Comparison of ENCODE assay signal across 14 cellular contexts in the genomic region with DNA sequence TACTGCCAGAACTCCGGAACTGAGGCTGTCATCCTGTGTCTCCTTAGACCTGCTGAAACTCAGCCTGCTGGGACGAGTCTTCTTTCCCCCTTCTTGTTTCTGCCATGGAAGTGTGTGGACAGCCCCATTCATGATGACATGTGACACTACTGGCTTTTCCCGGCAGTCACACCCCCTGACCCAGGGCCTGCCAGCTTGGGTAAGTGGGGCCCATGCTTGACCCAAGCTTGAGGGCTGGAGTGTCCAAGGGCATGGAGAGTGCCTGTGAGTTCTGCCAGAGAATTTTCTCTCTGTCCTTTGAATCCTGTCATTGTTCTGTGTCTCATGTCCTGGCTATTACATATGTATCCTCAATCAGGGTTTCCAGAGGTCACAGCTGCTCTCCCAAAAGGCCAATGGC.
A peak's percentile ranks its signal among the peaks of the same experiment; 100 is the strongest.
DNase-seq lines count a peak whose midpoint lies in the region; ATAC-seq and TF ChIP-seq lines count a peak whose summit lies in the region.
"Had no signal": no experiment of that assay in that cellular context is flagged by ENCODE, and none has a peak within 500 bp of the region (broad histone marks: within the 10 kb centered on the region; RNA-seq: fewer than 3 reads in every experiment).

No MANE protein-coding gene starts in this region.

- H3K4me3 ChIP-seq in PC-3 (ENCODE audit: low read length) (no peak overlapping the region), skeletal muscle satellite cell (ENCODE audit: low read length) (no peak overlapping the region)

- POLR2A ChIA-PET in PC-3 (lab: Charles Lee; ENCODE audit: unreplicated experiment): no interaction called here

- H3K9me3 Mint-ChIP-seq in chondrocyte (ENCODE audit: low read depth): no peaks in the 10 kb centered on the region
- H3K9me3 Mint-ChIP-seq: activated naive CD8-positive, alpha-beta T cell treated with anti-CD3 and anti-CD28 coated beads, Interleukin-2, amount 10 ng/mL, durations not matched to agents 7 days and 5 days; immature natural killer cell had no signal

- no peak for DNase-seq in PC-3
- DNase-seq in chondrocyte (ENCODE audit: low spot score): no peak
- DNase-seq in HPDE6-E6E7 (ENCODE audit: extremely low spot score): no peak
- DNase-seq in GOT3 (lab: John Stamatoyannopoulos, UW): no peak
- no peak for DNase-seq in SHP77 treated with DMSO at 0.1 percent for 48 hours (lab: John Stamatoyannopoulos, UW)
- no peak for DNase-seq in HUDEP-2 (lab: John Stamatoyannopoulos, UW; ENCODE audit: unreplicated experiment in 76 of 76)
- DNase-seq: activated CD4-positive, alpha-beta T cell treated with anti-CD3 and anti-CD28 coated beads, Interleukin-2, amount 50 U/mL, for 4 hours; activated naive CD8-positive, alpha-beta T cell treated with anti-CD3 and anti-CD28 coated beads, Interleukin-2, amount 10 ng/mL, durations not matched to agents 7 days and 5 days; HCEC 1CT; immature natural killer cell; NCI-H345 had no signal

- peaks cover 4% of the 10 kb centered on the region for H3K36me3 Mint-ChIP-seq in chondrocyte (ENCODE audit: low read depth)
- H3K36me3 Mint-ChIP-seq: activated naive CD8-positive, alpha-beta T cell treated with anti-CD3 and anti-CD28 coated beads, Interleukin-2, amount 10 ng/mL, durations not matched to agents 7 days and 5 days; immature natural killer cell had no signal

- no peaks in the 10 kb centered on the region for H3K9me2 ChIP-seq in PC-3 (replicated peaks; ENCODE audit: low read length)

- H3F3A ChIP-seq in PC-3 (ENCODE audit: low read length, unreplicated experiment): no peaks in the 10 kb centered on the region

- H3K27ac ChIP-seq in PC-3 (ENCODE audit: low read length) (peak overlapping the region; percentile 94), layer of hippocampus (ENCODE audit: low read depth, low read length) (peak overlapping the region; percentile 42)
- H3K27ac ChIP-seq: C4-2B had no signal

- H3K27me3 Mint-ChIP-seq in chondrocyte (ENCODE audit: low read depth): no peaks in the 10 kb centered on the region

- H3K27me3 ChIP-seq in PC-3 (ENCODE audit: low read length) (no peaks in the 10 kb centered on the region), layer of hippocampus (ENCODE audit: control insufficient read depth, insufficient read depth, low read length) (no peaks in the 10 kb centered on the region), skeletal muscle satellite cell (ENCODE audit: control insufficient read depth, insufficient read depth, low read length) (peaks cover 3% of the 10 kb centered on the region)

- CTCF ChIA-PET in PC-3 (lab: Charles Lee): no interaction called here

- no peaks in the 10 kb centered on the region for H3K9me3 ChIP-seq in PC-3 (ENCODE audit: low read length)
- no peaks in the 10 kb centered on the region for H3K9me3 ChIP-seq in skeletal muscle satellite cell (replicated peaks; ENCODE audit: low read length)

- intact Hi-C loops in PC-3 (cut with micrococcal nuclease): loop anchor here (5.0 kb wide), 2 partner anchors 33 to 73 kb away; partner anchors contain the start of gene KIAA1671

- H3K27ac Mint-ChIP-seq in chondrocyte (ENCODE audit: unreplicated experiment): peak overlapping the region; percentile 91
- H3K27ac Mint-ChIP-seq: immature natural killer cell had no signal

- H3K79me2 ChIP-seq in PC-3 (ENCODE audit: low read length): peaks cover 14% of the 10 kb centered on the region; the same call in 1 of the 2 replicates

- H3K4me2 ChIP-seq in PC-3 (ENCODE audit: low read length): peak overlapping the region; percentile 52
- H3K4me2 ChIP-seq in skeletal muscle satellite cell (ENCODE audit: low read length): peak overlapping the region; percentile 52

- no peaks in the 10 kb centered on the region for H4K20me1 ChIP-seq in PC-3 (ENCODE audit: low read length)

- no peak overlapping the region for H2AFZ ChIP-seq in PC-3 (ENCODE audit: low read length)

- H3K4me3 Mint-ChIP-seq in chondrocyte (ENCODE audit: unreplicated experiment): peak overlapping the region; percentile 49
- H3K4me3 Mint-ChIP-seq: activated naive CD8-positive, alpha-beta T cell treated with anti-CD3 and anti-CD28 coated beads, Interleukin-2, amount 10 ng/mL, durations not matched to agents 7 days and 5 days had no signal

- H3K4me1 Mint-ChIP-seq in chondrocyte (ENCODE audit: low read depth): peaks cover 50% of the 10 kb centered on the region

- peak overlapping the region; percentile 72 for H3K9ac ChIP-seq in PC-3 (ENCODE audit: low read length)
- H3K9ac ChIP-seq in skeletal muscle satellite cell (ENCODE audit: low read depth, low read length): no peak overlapping the region

- H3K4me1 ChIP-seq in PC-3 (ENCODE audit: insufficient read depth, low read length) (peaks cover 27% of the 10 kb centered on the region), skeletal muscle satellite cell (ENCODE audit: control insufficient read depth, insufficient read depth, low read length) (peaks cover 18% of the 10 kb centered on the region)

- no TSS peak for BruUV-seq in PC-3 (replicated peaks; lab: Mats Ljungman, UMichigan)

- H3K36me3 ChIP-seq in PC-3 (ENCODE audit: low read depth, low read length) (no peaks in the 10 kb centered on the region), skeletal muscle satellite cell (ENCODE audit: insufficient read depth, low read length) (no peaks in the 10 kb centered on the region)

- TF ChIP-seq CTCF in PC-3 (conservative IDR thresholded peaks at IDR 0.05; ENCODE audit: low read depth, low read length) (no peak), chondrocyte (IDR thresholded peaks at IDR 0.05) (no peak)

- no peak; the same call in 1 of the 2 replicates for ATAC-seq in PC-3
